ENCODE assay signal across 8 cellular contexts in the genomic region with DNA sequence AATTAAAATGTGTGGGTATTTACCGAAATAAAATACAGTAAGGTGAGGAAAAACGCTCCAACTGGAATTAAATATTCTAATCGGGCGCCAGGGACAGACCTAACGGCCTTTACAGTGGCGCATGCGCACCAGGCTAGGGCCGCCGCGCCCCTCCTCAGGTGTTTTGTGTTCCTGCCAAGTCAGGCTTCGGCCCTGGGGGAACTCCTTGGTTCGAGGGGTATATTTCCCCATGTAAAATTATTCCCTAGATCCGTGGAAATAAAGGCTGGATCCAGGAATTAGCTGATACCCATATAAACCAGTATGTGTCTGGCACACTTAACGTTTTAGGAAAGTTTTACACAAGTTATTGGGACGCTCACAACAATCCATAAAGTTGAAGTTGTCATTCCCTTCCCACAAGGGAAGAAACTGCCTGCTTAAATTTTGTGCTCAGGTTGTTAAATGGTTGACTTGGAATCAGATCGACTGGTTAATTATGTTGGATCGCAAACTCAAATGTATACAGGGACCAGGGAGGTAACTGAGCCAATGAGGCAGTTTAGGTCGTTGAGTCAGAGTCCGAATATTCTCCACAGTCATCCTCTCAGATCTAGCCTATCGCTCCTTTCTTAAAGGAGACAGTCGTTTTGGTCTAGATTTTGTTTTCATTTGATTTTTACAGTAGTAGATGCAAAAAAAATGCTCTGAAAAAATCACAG. TPM values are rescaled to one million over a fixed set of nuclear protein-coding genes. Genes with fewer than 3 reads are reported as not detected.
DNase-seq lines count a peak whose midpoint lies in the region; ATAC-seq and TF ChIP-seq lines count a peak whose summit lies in the region.

No MANE protein-coding gene starts in this region.

- ATAC-seq in GM21717 (IDR thresholded peaks at IDR 0.05; ENCODE audit: unreplicated experiment) (peak; percentile 48), T-helper 17 cell (peak; percentile 70), left cardiac atrium (peak; percentile 77 to 83)

- H3K4me1 Mint-ChIP-seq in T-helper 17 cell: peaks cover 11% of the 10 kb centered on the region

- in situ Hi-C loops in transverse colon (cut with MboI; ENCODE audit: low pct_ligation_motif_present in 1 of 4, low pct_unique_long_range_greater_than_20kb in 1 of 4, low sequenced_read_pairs in 3 of 4): no loop called here

- H3K9me3 ChIP-seq in BE2C (no peaks in the 10 kb centered on the region), T-helper 17 cell (ENCODE audit: control insufficient read depth, low read length, poor library complexity, severe bottlenecking) (no peaks in the 10 kb centered on the region), transverse colon (no peaks in the 10 kb centered on the region)

- H3K27me3 ChIP-seq in BE2C (no peaks in the 10 kb centered on the region), transverse colon (no peaks in the 10 kb centered on the region)

- H3K27ac ChIP-seq in transverse colon: peak overlapping the region; percentile 89 to 93 (median 92)

- intact Hi-C loops in left cardiac atrium (cut with DNase I): no loop called here
- intact Hi-C loops in posterior vena cava (cut with DNase I): no loop called here
- intact Hi-C loops in transverse colon (cut with DNase I; ENCODE audit: low total_unique reads): no loop called here

- H3K4me1 ChIP-seq in BE2C: peaks cover 4% of the 10 kb centered on the region
- H3K4me1 ChIP-seq in transverse colon: peaks cover 6 to 18% (median 12%) of the 10 kb centered on the region in 4 donors

- H3K36me3 Mint-ChIP-seq in T-helper 17 cell (ENCODE audit: low read depth): peaks cover 3% of the 10 kb centered on the region

- H3K27ac Mint-ChIP-seq in T-helper 17 cell: peak overlapping the region; percentile 98

- H3K4me3 Mint-ChIP-seq in T-helper 17 cell: peak overlapping the region; percentile 100

- TF ChIP-seq POLR2A in transverse colon (IDR thresholded peaks at IDR 0.05): no peak

- TF ChIP-seq EP300 in transverse colon (IDR thresholded peaks at IDR 0.05; ENCODE audit: low read depth): no peak

- H3K4me3 ChIP-seq in BE2C (ENCODE audit: low read depth, low read length): peak overlapping the region; percentile 99
- H3K4me3 ChIP-seq in transverse colon: peak overlapping the region; percentile 54 to 96 (median 78)

- TF ChIP-seq CTCF in BE2C (IDR thresholded peaks at IDR 0.05; ENCODE audit: low read depth, low read length) (no peak), transverse colon (IDR thresholded peaks at IDR 0.05) (peak in 1 of 5 experiments; percentile 49)

- 24 to 53% methylated on average over 5 to 21 of the region's 21 CpGs for WGBS in transverse colon (ENCODE audit: low coverage in 1 of 2), 2 donors

- H3K27me3 Mint-ChIP-seq in T-helper 17 cell: peaks cover 5% of the 10 kb centered on the region

- peak; percentile 79 for DNase-seq in BE2C
- DNase-seq in NCI-H1436 (lab: John Stamatoyannopoulos, UW): peak; percentile 80
- peak; percentile 66 to 70 (median 69) for DNase-seq in T-helper 17 cell
- DNase-seq in amniotic stem cell (lab: John Stamatoyannopoulos, UW): peak; percentile 28
- peak; percentile 79 for DNase-seq in left cardiac atrium
- peak; percentile 91 for DNase-seq in posterior vena cava (ENCODE audit: low spot score)
- DNase-seq in transverse colon: peak; percentile 83

- H3K36me3 ChIP-seq in BE2C: peaks cover 28% of the 10 kb centered on the region
- H3K36me3 ChIP-seq in transverse colon: no peaks in the 10 kb centered on the region

RNA-seq across cellular contexts. Expression of gene ANAPC7, which starts 0.6 kb away (rescaled TPM):
- 101 TPM for polyA plus RNA-seq in BE2C (2012; ENCODE audit: insufficient read depth, insufficient read length, low read depth)
- 10 to 100 TPM; 40.1 to 42.6 TPM for total RNA-seq in T-helper 17 cell
- total RNA-seq in left cardiac atrium: 10 to 100 TPM; 32.7 to 35.0 TPM
- 10 to 100 TPM; 35.2 to 35.9 TPM for total RNA-seq in posterior vena cava
- 100 to 1,000 TPM in 1 of 4 donors, 10 to 100 TPM in 3; 16.8 to 127 (median 31.4) TPM for total RNA-seq in transverse colon

RNA-seq across cellular contexts. Expression of gene ARPC3, which starts 46.0 kb away (rescaled TPM):
- 147 TPM for polyA plus RNA-seq in BE2C (2012; ENCODE audit: insufficient read depth, insufficient read length, low read depth)
- total RNA-seq in T-helper 17 cell: 100 to 1,000 TPM; 196 to 225 TPM
- 100 to 1,000 TPM; 108 to 123 TPM for total RNA-seq in left cardiac atrium
- 100 to 1,000 TPM; 167 to 176 TPM for total RNA-seq in posterior vena cava
- 100 to 1,000 TPM in 3 of 4 donors, 10 to 100 TPM in 1; 27.9 to 429 (median 262) TPM for total RNA-seq in transverse colon

Comparison
In these comparisons a context has a peak if more than half of its experiments do, and no peak if none do; other contexts are left out.
1. Peak in every context shown above with its lines: DNase-seq, ATAC-seq, H3K4me3 ChIP-seq and H3K27ac ChIP-seq.
2. DNase-seq: peak in every context shown above with its lines; median percentile 91 in posterior vena cava; 83 in transverse colon; 80 in NCI-H1436; 79 in BE2C; 79 in left cardiac atrium; 69 in T-helper 17 cell; 28 in amniotic stem cell.